Comparison of ENCODE assay signal across 26 cellular contexts in the genomic region with DNA sequence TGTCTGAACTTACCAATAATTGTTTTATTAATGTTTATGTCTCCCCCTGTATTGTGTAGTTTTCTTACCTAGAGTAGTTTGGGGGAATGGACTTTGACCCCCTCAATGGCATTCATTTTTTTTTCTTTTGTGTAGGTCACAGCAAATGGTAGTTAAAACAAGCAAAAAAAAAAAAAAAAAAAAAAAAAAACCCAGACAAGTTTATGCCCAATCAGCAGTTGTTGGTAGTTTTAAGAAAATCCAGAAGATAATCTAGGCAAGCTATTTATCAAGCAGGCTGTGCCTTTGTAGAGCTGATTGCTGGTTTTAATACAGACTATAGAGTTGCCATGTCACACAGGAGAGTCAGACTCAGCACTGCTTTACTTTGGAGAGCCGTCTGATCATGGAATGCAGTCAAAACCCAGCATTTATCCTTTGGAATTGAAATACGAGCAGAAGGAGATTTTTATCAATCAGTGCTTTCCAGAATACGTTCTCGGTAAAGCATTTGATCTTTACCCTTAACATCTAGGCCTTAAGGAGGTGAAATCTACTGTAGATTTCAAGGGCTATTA. TPM values are rescaled to one million over a fixed set of nuclear protein-coding genes. Genes with fewer than 3 reads are reported as not detected.
DNase-seq lines count a peak whose midpoint lies in the region; ATAC-seq and TF ChIP-seq lines count a peak whose summit lies in the region.
"Had no signal": no experiment of that assay in that cellular context is flagged by ENCODE, and none has a peak within 500 bp of the region (broad histone marks: within the 10 kb centered on the region; RNA-seq: fewer than 3 reads in every experiment).

No MANE protein-coding gene starts in this region.

- DNase-seq in adipocyte (ENCODE audit: low read depth), result peak; percentile 69
- DNase-seq in esophagus muscularis mucosa (ENCODE audit: extremely low spot score), result peak; percentile 8
- no peak for DNase-seq in right lobe of liver
- no peak for DNase-seq in transverse colon
- DNase-seq in MV-4-11 (lab: John Stamatoyannopoulos, UW), result no peak
- DNase-seq in activated naive CD8-positive, alpha-beta T cell treated with anti-CD3 and anti-CD28 coated beads, Interleukin-2, amount 50 U/mL, for 24 hours, result no peak
- DNase-seq: activated CD4-positive, alpha-beta memory T cell treated with anti-CD3 and anti-CD28 coated beads, Interleukin-2, amount 10 ng/mL, durations not matched to agents 7 days and 5 days; activated CD4-positive, alpha-beta T cell treated with anti-CD3 and anti-CD28 coated beads for 1 hour; activated CD8-positive, alpha-beta memory T cell treated with anti-CD3 and anti-CD28 coated beads, Interleukin-2, amount 50 U/mL, for 4 hours; activated naive CD4-positive, alpha-beta T cell treated with Interleukin-2 at 50 U/mL for 16 hours; adrenal gland; brain microvascular endothelial cell; DMS153; glutamatergic neuron; H7; Karpas-422; kidney glomerular epithelial cell; NCI-H1436; NCI-H2081; NCI-H226; NCI-H526 treated with DMSO at 0.1 percent for 48 hours; nephron progenitor cell; PC-9; stimulated activated naive CD4-positive, alpha-beta T cell treated with Interleukin-2 at 50 U/mL for 16 hours had no signal

- peak overlapping the region; percentile 40 for H3K9ac ChIP-seq in adipocyte (ENCODE audit: low read length)

- TF ChIP-seq EP300 in esophagus muscularis mucosa (IDR thresholded peaks at IDR 0.05) (no peak), transverse colon (IDR thresholded peaks at IDR 0.05; ENCODE audit: low read depth) (no peak)

- H3K4me1 Mint-ChIP-seq in activated naive CD8-positive, alpha-beta T cell treated with anti-CD3 and anti-CD28 coated beads, Interleukin-2, amount 50 U/mL, for 24 hours, result peaks cover 16% of the 10 kb centered on the region
- H3K4me1 Mint-ChIP-seq: activated CD4-positive, alpha-beta memory T cell treated with anti-CD3 and anti-CD28 coated beads, Interleukin-2, amount 10 ng/mL, durations not matched to agents 7 days and 5 days had no signal

- no peaks in the 10 kb centered on the region for H3K9me3 Mint-ChIP-seq in activated naive CD8-positive, alpha-beta T cell treated with anti-CD3 and anti-CD28 coated beads, Interleukin-2, amount 50 U/mL, for 24 hours
- H3K9me3 Mint-ChIP-seq: activated CD4-positive, alpha-beta memory T cell treated with anti-CD3 and anti-CD28 coated beads, Interleukin-2, amount 10 ng/mL, durations not matched to agents 7 days and 5 days; nephron progenitor cell had no signal

- H3K4me1 ChIP-seq in adipocyte (ENCODE audit: control insufficient read depth, insufficient read depth, low read length), result peaks cover 34% of the 10 kb centered on the region
- peaks cover 13 to 50% (median 46%) of the 10 kb centered on the region in 4 donors for H3K4me1 ChIP-seq in esophagus muscularis mucosa
- H3K4me1 ChIP-seq in right lobe of liver, result peaks cover 0 to 60% (median 16%) of the 10 kb centered on the region in 4 donors
- H3K4me1 ChIP-seq in transverse colon, result peaks cover 3 to 36% (median 20%) of the 10 kb centered on the region in 4 donors

- no peak overlapping the region for H3K4me3 Mint-ChIP-seq in activated naive CD8-positive, alpha-beta T cell treated with anti-CD3 and anti-CD28 coated beads, Interleukin-2, amount 50 U/mL, for 24 hours
- H3K4me3 Mint-ChIP-seq: activated CD4-positive, alpha-beta memory T cell treated with anti-CD3 and anti-CD28 coated beads, Interleukin-2, amount 10 ng/mL, durations not matched to agents 7 days and 5 days; nephron progenitor cell had no signal

- WGBS in esophagus muscularis mucosa, result 75% methylated on average over 4 of the region's 4 CpGs
- WGBS in right lobe of liver (ENCODE audit: insufficient coverage, low coverage, low lambda C conversion rate, missing lambda C conversion rate), result 43% methylated on average over 4 of the region's 4 CpGs
- 55 to 63% methylated on average over 4 of the region's 4 CpGs for WGBS in transverse colon (ENCODE audit: low coverage in 1 of 2), 2 donors

- intact Hi-C loops in esophagus muscularis mucosa (cut with DNase I) (no loop called here), right lobe of liver (cut with DNase I) (no loop called here), transverse colon (cut with DNase I; ENCODE audit: low total_unique reads) (no loop called here)

- H3K27me3 Mint-ChIP-seq in activated naive CD8-positive, alpha-beta T cell treated with anti-CD3 and anti-CD28 coated beads, Interleukin-2, amount 50 U/mL, for 24 hours, result no peaks in the 10 kb centered on the region
- H3K27me3 Mint-ChIP-seq: activated CD4-positive, alpha-beta memory T cell treated with anti-CD3 and anti-CD28 coated beads, Interleukin-2, amount 10 ng/mL, durations not matched to agents 7 days and 5 days had no signal

- H3K9me3 ChIP-seq in adipocyte (ENCODE audit: control insufficient read depth, low read length), result no peaks in the 10 kb centered on the region
- H3K9me3 ChIP-seq in esophagus muscularis mucosa, result no peaks in the 10 kb centered on the region
- H3K9me3 ChIP-seq in right lobe of liver, result no peaks in the 10 kb centered on the region
- no peaks in the 10 kb centered on the region for H3K9me3 ChIP-seq in transverse colon
- H3K9me3 ChIP-seq: adrenal gland, vagina had no signal

- H3K4me3 ChIP-seq in adipocyte (ENCODE audit: low read length) (peak overlapping the region; percentile 70), esophagus muscularis mucosa (no peak overlapping the region), right lobe of liver (no peak overlapping the region), transverse colon (no peak overlapping the region)
- H3K4me3 ChIP-seq: adrenal gland, PC-9, vagina had no signal

- H3K27ac ChIP-seq in esophagus muscularis mucosa (replicated peaks in 1 of 4) (no peak overlapping the region), right lobe of liver (peak overlapping the region in 2 of 3 donors; percentile 39 to 55), transverse colon (peak overlapping the region; percentile 35 to 66 (median 48))
- H3K27ac ChIP-seq: brain microvascular endothelial cell, PC-9, vagina had no signal

- TF ChIP-seq POLR2A in esophagus muscularis mucosa (IDR thresholded peaks at IDR 0.05; ENCODE audit: low read depth) (no peak), right lobe of liver (IDR thresholded peaks at IDR 0.05) (no peak), transverse colon (IDR thresholded peaks at IDR 0.05) (no peak)

- H3K36me3 ChIP-seq in adipocyte (ENCODE audit: control insufficient read depth, insufficient read depth, low read length, severe bottlenecking) (peaks cover 19% of the 10 kb centered on the region), esophagus muscularis mucosa (peaks cover 0 to 12% (median 11%) of the 10 kb centered on the region in 4 donors), right lobe of liver (peaks cover 0 to 9% (median 4%) of the 10 kb centered on the region in 4 donors), transverse colon (peaks cover 0 to 5% (median 0%) of the 10 kb centered on the region in 4 donors)

- TF ChIP-seq CTCF in esophagus muscularis mucosa (IDR thresholded peaks at IDR 0.05) (no peak), right lobe of liver (IDR thresholded peaks at IDR 0.05) (no peak), transverse colon (IDR thresholded peaks at IDR 0.05) (no peak)

- ATAC-seq in right lobe of liver (peak in 3 of 4 donors; percentile 37 to 59 (median 39)), GM21423 (IDR thresholded peaks at IDR 0.05; ENCODE audit: unreplicated experiment) (no peak)
- no peak for ATAC-seq in activated naive CD8-positive, alpha-beta T cell treated with anti-CD3 and anti-CD28 coated beads, Interleukin-2, amount 50 U/mL, for 24 hours

- H3K27me3 ChIP-seq in adipocyte (replicated peaks; ENCODE audit: control insufficient read depth, insufficient read depth, low read length) (no peaks in the 10 kb centered on the region), esophagus muscularis mucosa (no peaks in the 10 kb centered on the region), right lobe of liver (no peaks in the 10 kb centered on the region), transverse colon (no peaks in the 10 kb centered on the region)
- H3K27me3 ChIP-seq: adrenal gland, brain microvascular endothelial cell, vagina had no signal

- in situ Hi-C loops in transverse colon (cut with MboI; ENCODE audit: low pct_ligation_motif_present in 1 of 4, low pct_unique_long_range_greater_than_20kb in 1 of 4, low sequenced_read_pairs in 3 of 4), result no loop called here

- H3K36me3 Mint-ChIP-seq in activated naive CD8-positive, alpha-beta T cell treated with anti-CD3 and anti-CD28 coated beads, Interleukin-2, amount 50 U/mL, for 24 hours (ENCODE audit: low read depth), result peaks cover 37% of the 10 kb centered on the region

- H3K27ac Mint-ChIP-seq in activated naive CD8-positive, alpha-beta T cell treated with anti-CD3 and anti-CD28 coated beads, Interleukin-2, amount 50 U/mL, for 24 hours, result no peak overlapping the region
- H3K27ac Mint-ChIP-seq: activated CD4-positive, alpha-beta memory T cell treated with anti-CD3 and anti-CD28 coated beads, Interleukin-2, amount 10 ng/mL, durations not matched to agents 7 days and 5 days; nephron progenitor cell had no signal

RNA-seq across cellular contexts. Expression of a gene that starts 16.6 kb away (rescaled TPM):
- 10 to 100 TPM; 36.0 to 70.6 (median 51.9) TPM for total RNA-seq in esophagus muscularis mucosa
- total RNA-seq in right lobe of liver, result 10 to 100 TPM; 22.6 to 62.4 (median 37.0) TPM
- total RNA-seq in transverse colon, result 10 to 100 TPM; 25.1 to 66.4 (median 40.9) TPM

Comparison
In these comparisons a context has a peak if more than half of its experiments do, and no peak if none do; other contexts are left out.
1. DNase-seq: peak in adipocyte (single experiment) and esophagus muscularis mucosa (single experiment); none in right lobe of liver (0 of 3), transverse colon (single experiment), MV-4-11 (single experiment) and activated naive CD8-positive, alpha-beta T cell treated with anti-CD3 and anti-CD28 coated beads, Interleukin-2, amount 50 U/mL, for 24 hours (single experiment).
2. H3K27ac ChIP-seq: peak in right lobe of liver (2 of 3) and transverse colon (4 of 4); none in esophagus muscularis mucosa (0 of 4).
3. ATAC-seq: peak in right lobe of liver (3 of 4); none in GM21423 (single experiment) and activated naive CD8-positive, alpha-beta T cell treated with anti-CD3 and anti-CD28 coated beads, Interleukin-2, amount 50 U/mL, for 24 hours (single experiment).